In genomic region chr9:124771021-124771866, GRCh38 we compare ENCODE assay signal across 8 cellular contexts. TPM values are rescaled to one million over a fixed set of nuclear protein-coding genes. Genes with fewer than 3 reads are reported as not detected.
A peak's percentile ranks its signal among the peaks of the same experiment; 100 is the strongest.
DNase-seq lines count a peak whose midpoint lies in the region; ATAC-seq and TF ChIP-seq lines count a peak whose summit lies in the region.

NR6A1 (minus strand) TSS chr9:124771311.

- H3K27ac Mint-ChIP-seq in HFFc6: peak within 1 kb of the TSS; percentile 97
- H3K27ac Mint-ChIP-seq in activated naive CD4-positive, alpha-beta T cell treated with anti-CD3 and anti-CD28 coated beads, Interleukin-2, amount 50 U/mL, for 24 hours: peak within 1 kb of the TSS; percentile 93

- H3K27ac ChIP-seq in SK-N-MC (peak within 1 kb of the TSS; percentile 86), osteoblast (ENCODE audit: low read depth, low read length) (peak within 1 kb of the TSS; percentile 63), thoracic aorta (no peak within 1 kb of the TSS)

- peak; percentile 96 for ATAC-seq in thoracic aorta (ENCODE audit: insufficient number of reproducible peaks, low FRiP score, low read depth)

- H3K36me3 ChIP-seq in SK-N-MC (ENCODE audit: insufficient read depth, low read length): no peaks in the 10 kb centered on the region
- no peaks in the 10 kb centered on the region for H3K36me3 ChIP-seq in osteoblast (ENCODE audit: insufficient read depth, low read length)
- no peaks in the 10 kb centered on the region for H3K36me3 ChIP-seq in thoracic aorta

- H3K4me3 ChIP-seq in SK-N-MC: peak within 1 kb of the TSS; percentile 87
- peak within 1 kb of the TSS; percentile 80 for H3K4me3 ChIP-seq in osteoblast (ENCODE audit: insufficient read depth, low read length)
- H3K4me3 ChIP-seq in thoracic aorta: peak within 1 kb of the TSS; percentile 94

- peaks cover 11% of the 10 kb centered on the region for H4K20me1 ChIP-seq in osteoblast (ENCODE audit: insufficient read depth, low read length)

- peak within 1 kb of the TSS; percentile 80 for H3K9ac ChIP-seq in SK-N-MC (ENCODE audit: insufficient read length)

- no peaks in the 10 kb centered on the region for H3K79me2 ChIP-seq in osteoblast (ENCODE audit: insufficient read depth, low read length)

- peak within 1 kb of the TSS; percentile 86 for H3K4me3 Mint-ChIP-seq in HFFc6
- peak within 1 kb of the TSS; percentile 96 for H3K4me3 Mint-ChIP-seq in activated naive CD4-positive, alpha-beta T cell treated with anti-CD3 and anti-CD28 coated beads, Interleukin-2, amount 50 U/mL, for 24 hours

- peak within 1 kb of the TSS; percentile 84 for H3K4me2 ChIP-seq in osteoblast (ENCODE audit: insufficient read depth, low read length)

- H2AFZ ChIP-seq in osteoblast (ENCODE audit: low read length): peak within 1 kb of the TSS; percentile 80

- H3K4me1 ChIP-seq in osteoblast (ENCODE audit: insufficient read depth, low read length) (peaks cover 7% of the 10 kb centered on the region), thoracic aorta (ENCODE audit: control insufficient read depth in 1 of 2, low read depth in 2 of 2) (peaks cover 8 to 26% of the 10 kb centered on the region in 2 donors)

- H3K27me3 ChIP-seq in osteoblast (ENCODE audit: insufficient read depth, low read length) (peaks cover 51% of the 10 kb centered on the region), thoracic aorta (replicated peaks; ENCODE audit: insufficient read depth) (peaks cover 13% of the 10 kb centered on the region)

- H3K4me1 Mint-ChIP-seq in HFFc6 (ENCODE audit: low read depth): peaks cover 30% of the 10 kb centered on the region
- peaks cover 46% of the 10 kb centered on the region for H3K4me1 Mint-ChIP-seq in activated naive CD4-positive, alpha-beta T cell treated with anti-CD3 and anti-CD28 coated beads, Interleukin-2, amount 50 U/mL, for 24 hours

- H3K27me3 Mint-ChIP-seq in HFFc6 (ENCODE audit: insufficient read depth): peaks cover 29% of the 10 kb centered on the region
- H3K27me3 Mint-ChIP-seq in activated naive CD4-positive, alpha-beta T cell treated with anti-CD3 and anti-CD28 coated beads, Interleukin-2, amount 50 U/mL, for 24 hours: peaks cover 64% of the 10 kb centered on the region

- H3K9me3 ChIP-seq in SK-N-MC (ENCODE audit: low read depth, low read length) (no peaks in the 10 kb centered on the region), osteoblast (ENCODE audit: low read depth, low read length) (no peaks in the 10 kb centered on the region), thoracic aorta (no peaks in the 10 kb centered on the region)

- no peaks in the 10 kb centered on the region for H3K9me3 Mint-ChIP-seq in HFFc6
- no peaks in the 10 kb centered on the region for H3K9me3 Mint-ChIP-seq in activated naive CD4-positive, alpha-beta T cell treated with anti-CD3 and anti-CD28 coated beads, Interleukin-2, amount 50 U/mL, for 24 hours

- TF ChIP-seq CTCF in GM10266 (IDR thresholded peaks at IDR 0.05; ENCODE audit: control insufficient read depth, insufficient read depth, low read depth, missing control alignments) (peak; percentile 13), HFFc6 (IDR thresholded peaks at IDR 0.05) (peak; percentile 66), osteoblast (IDR thresholded peaks at IDR 0.05; ENCODE audit: extremely low read depth, low read depth, low read length) (no peak), thoracic aorta (IDR thresholded peaks at IDR 0.05) (peak; percentile 42)

- DNase-seq in GM10266 (ENCODE audit: extremely low spot score) (peak; percentile 98), HFFc6 (peak; percentile 92), NAMALWA (ENCODE audit: low spot score) (peak; percentile 98), SK-N-MC (ENCODE audit: low read depth, low spot score) (peak; percentile 88), glomerular visceral epithelial cell (ENCODE audit: extremely low spot score) (peak; percentile 97), osteoblast (ENCODE audit: insufficient read length, low spot score, missing footprints) (peak; percentile 100), thoracic aorta (ENCODE audit: low spot score) (peak; percentile 84)

- no peaks in the 10 kb centered on the region for H3K36me3 Mint-ChIP-seq in HFFc6 (ENCODE audit: low read depth)
- H3K36me3 Mint-ChIP-seq in activated naive CD4-positive, alpha-beta T cell treated with anti-CD3 and anti-CD28 coated beads, Interleukin-2, amount 50 U/mL, for 24 hours: no peaks in the 10 kb centered on the region

RNA-seq across cellular contexts. Expression of gene NR6A1, which starts in this region (rescaled TPM):
- total RNA-seq in HFFc6 (2021; fragmentation: NEBNext Ultra II Directional; extraction: Animal tissue kit (Norgen Biotek cat#: 25700)): under 1 TPM; 0.05 to 0.26 (median 0.13) TPM
- total RNA-seq in osteoblast: 0.36 and 0.88 TPM in 2 replicates
- 1 to 10 TPM in 1 of 2 donors, under 1 TPM in 1; 0.71 to 4.6 TPM for total RNA-seq in thoracic aorta

Comparison
In these comparisons a context has a peak if more than half of its experiments do, and no peak if none do; other contexts are left out.
1. Peak in DNase-seq in HFFc6; RNA of the gene not detected or under 1 TPM.
2. Peak in DNase-seq, H3K4me3 ChIP-seq, H3K27ac ChIP-seq and H3K4me2 ChIP-seq in osteoblast; RNA of the gene not detected or under 1 TPM.